Comparison of ENCODE assay signal across 8 cellular contexts in the genomic region with DNA sequence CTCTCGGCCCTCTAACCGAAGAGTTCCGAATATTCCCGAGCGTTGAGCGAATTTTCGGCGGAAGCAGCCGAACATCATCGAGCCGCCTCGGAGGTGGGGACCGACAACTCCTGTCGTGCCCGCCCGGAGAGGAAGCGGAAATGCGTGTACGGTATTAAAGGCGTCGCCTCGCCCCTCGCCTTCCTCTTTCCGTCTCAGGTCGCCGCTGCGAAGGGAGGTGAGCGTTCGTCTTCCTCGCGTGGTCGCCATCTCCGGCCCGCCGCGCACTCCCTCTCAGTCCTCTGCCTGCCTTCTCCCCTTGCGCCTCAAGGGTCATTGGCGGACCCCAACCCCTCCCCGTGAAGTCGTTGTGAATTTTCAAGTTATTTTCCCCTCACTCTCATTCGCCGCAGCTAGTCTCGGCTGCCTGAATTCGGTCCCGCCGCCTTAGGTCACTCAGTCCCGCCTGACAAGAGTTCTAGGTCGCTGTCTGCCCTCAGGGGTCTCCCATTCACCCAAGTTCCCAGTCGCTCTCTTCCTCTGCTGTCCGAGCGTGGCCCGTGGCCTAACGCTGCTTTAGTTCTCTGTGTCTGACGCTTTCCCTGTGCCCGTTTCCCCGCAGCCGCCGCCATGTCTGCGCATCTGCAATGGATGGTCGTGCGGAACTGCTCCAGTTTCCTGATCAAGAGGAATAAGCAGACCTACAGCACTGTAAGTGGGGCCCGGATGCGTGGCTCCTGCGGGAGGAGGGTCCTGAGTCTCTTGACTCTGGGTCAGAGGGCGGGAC. TPM values are rescaled to one million over a fixed set of nuclear protein-coding genes. Genes with fewer than 3 reads are reported as not detected.
DNase-seq lines count a peak whose midpoint lies in the region; ATAC-seq and TF ChIP-seq lines count a peak whose summit lies in the region.

A gene (plus strand): TSS at position 184 of the 766 bp plus-strand sequence. CDS start 426 bp downstream, at position 610.

- peak within 1 kb of the TSS; percentile 74 for H3K4me3 ChIP-seq in IMR-90 (ENCODE audit: insufficient read depth, low read depth, low read length)
- peak within 1 kb of the TSS; percentile 66 to 86 (median 81) for H3K4me3 ChIP-seq in Peyer's patch
- peak within 1 kb of the TSS; percentile 71 to 87 (median 77) for H3K4me3 ChIP-seq in esophagus muscularis mucosa
- peak within 1 kb of the TSS; percentile 92 to 97 for H3K4me3 ChIP-seq in muscle layer of duodenum (ENCODE audit: low read depth in 1 of 2, low read length in 2 of 2)

- peaks cover 25 to 55% of the 10 kb centered on the region in 2 experiments for H3K79me1 ChIP-seq in IMR-90 (ENCODE audit: low read depth in 1 of 2, low read length in 2 of 2)

- peak within 1 kb of the TSS; percentile 98 for H3K18ac ChIP-seq in IMR-90 (ENCODE audit: low read depth, low read length)

- H3K23ac ChIP-seq in IMR-90 (ENCODE audit: low read depth, low read length): peak within 1 kb of the TSS; percentile 99

- H2BK5ac ChIP-seq in IMR-90 (ENCODE audit: low read depth, low read length, poor library complexity, severe bottlenecking): peak within 1 kb of the TSS; percentile 89

- H2AK5ac ChIP-seq in IMR-90 (ENCODE audit: low read depth, low read length): peak within 1 kb of the TSS; percentile 98

- CTCF ChIA-PET in IMR-90 (lab: Yijun Ruan, JAX): no interaction called here

- DNase-seq in DMS 273 treated with DMSO at 0.1 percent for 48 hours (lab: John Stamatoyannopoulos, UW): peak; percentile 89
- peak; percentile 97 for DNase-seq in IMR-90
- peak; percentile 97 to 99 (median 99) for DNase-seq in Peyer's patch
- DNase-seq in activated T-cell treated with anti-CD3 and anti-CD28 coated beads, Interleukin-2, amount 50 U/mL, for 48 hours: peak; percentile 99 to 100
- DNase-seq in esophagus muscularis mucosa (ENCODE audit: extremely low spot score): peak; percentile 100
- DNase-seq in stimulated activated CD8-positive, alpha-beta memory T cell treated with anti-CD3 and anti-CD28 coated beads, Interleukin-7, amount 100 ng/mL, for 48 hours (ENCODE audit: extremely low read depth in 1 of 2, low read depth in 1 of 2): peak; percentile 96 to 98

- TF ChIP-seq RAD21 in IMR-90 (IDR thresholded peaks at IDR 0.05; ENCODE audit: low read length): no peak

- H4K91ac ChIP-seq in IMR-90 (ENCODE audit: insufficient read depth, low read depth, low read length): peak within 1 kb of the TSS; percentile 98

- ATAC-seq in GM21526 (IDR thresholded peaks at IDR 0.05; ENCODE audit: low FRiP score, unreplicated experiment): peak; percentile 51
- ATAC-seq in IMR-90 (ENCODE audit: low read depth): peak; percentile 83

- POLR2A ChIA-PET in IMR-90 (lab: Charles Lee; ENCODE audit: unreplicated experiment): no interaction called here

- peak within 1 kb of the TSS; percentile 96 for H3K4me2 ChIP-seq in IMR-90 (ENCODE audit: low read depth, low read length)

- H3K27me3 ChIP-seq in IMR-90 (ENCODE audit: control insufficient read depth, insufficient read depth, low read length): no peaks in the 10 kb centered on the region
- H3K27me3 ChIP-seq in Peyer's patch: no peaks in the 10 kb centered on the region
- H3K27me3 ChIP-seq in esophagus muscularis mucosa: no peaks in the 10 kb centered on the region
- no peaks in the 10 kb centered on the region for H3K27me3 ChIP-seq in muscle layer of duodenum (ENCODE audit: low read depth, low read length)

- no peaks in the 10 kb centered on the region for H3K9me3 ChIP-seq in IMR-90 (ENCODE audit: control insufficient read depth, insufficient read depth, low read length)
- no peaks in the 10 kb centered on the region for H3K9me3 ChIP-seq in Peyer's patch
- no peaks in the 10 kb centered on the region for H3K9me3 ChIP-seq in esophagus muscularis mucosa
- no peaks in the 10 kb centered on the region for H3K9me3 ChIP-seq in muscle layer of duodenum (ENCODE audit: control insufficient read depth in 1 of 2, low read length in 2 of 2)

- peak within 1 kb of the TSS; percentile 79 to 99 for H4K8ac ChIP-seq in IMR-90 (ENCODE audit: low read depth in 2 of 2, low read length in 2 of 2)

- H3K4me1 ChIP-seq in IMR-90 (ENCODE audit: control insufficient read depth, insufficient read depth, low read length) (peaks cover 41% of the 10 kb centered on the region), Peyer's patch (peaks cover 8 to 54% (median 29%) of the 10 kb centered on the region in 4 donors), esophagus muscularis mucosa (peaks cover 47 to 67% (median 60%) of the 10 kb centered on the region in 4 donors), muscle layer of duodenum (ENCODE audit: control insufficient read depth in 1 of 2, insufficient read depth in 2 of 2, low read length in 2 of 2) (peaks cover 24 to 46% of the 10 kb centered on the region in 2 donors)

- TSS peak; percentile 91 for BruUV-seq in IMR-90 (replicated peaks; lab: Mats Ljungman, UMichigan)

- peak within 1 kb of the TSS; percentile 90 for H2AFZ ChIP-seq in IMR-90 (replicated peaks; ENCODE audit: low read length, poor library complexity)

- in situ Hi-C loops in IMR-90 (cut with MboI; ENCODE audit: low sequenced_read_pairs): loop anchor here (10.0 kb wide), 1 partner anchor 91 kb away; no protein-coding TSS in a partner anchor

- no peak for TF ChIP-seq EP300 in esophagus muscularis mucosa (IDR thresholded peaks at IDR 0.05)

- H3K14ac ChIP-seq in IMR-90 (replicated peaks; ENCODE audit: low read depth, low read length): peak within 1 kb of the TSS; percentile 100

- H3K36me3 ChIP-seq in IMR-90 (ENCODE audit: control insufficient read depth, insufficient read depth, low read length) (peaks cover 44% of the 10 kb centered on the region), Peyer's patch (peaks cover 0 to 40% (median 0%) of the 10 kb centered on the region in 3 donors), esophagus muscularis mucosa (peaks cover 8 to 45% (median 41%) of the 10 kb centered on the region in 4 donors), muscle layer of duodenum (ENCODE audit: control insufficient read depth in 1 of 2, insufficient read depth in 2 of 2, low read length in 2 of 2) (peaks cover 23 to 33% of the 10 kb centered on the region in 2 donors)

- WGBS in IMR-90 (ENCODE audit: extremely low coverage in 2 of 2, insufficient read length in 1 of 2), 2 experiments: 0% methylated on average over 52 of the region's 65 CpGs; no CpG with 5 or more reads in 1 of the 2 experiments
- 0% methylated on average over 48 of the region's 65 CpGs for WGBS in esophagus muscularis mucosa

- TF ChIP-seq POLR2A in IMR-90 (IDR thresholded peaks at IDR 0.05; ENCODE audit: low read depth, low read length) (peak; percentile 100), Peyer's patch (IDR thresholded peaks at IDR 0.05) (peak; percentile 99), esophagus muscularis mucosa (IDR thresholded peaks at IDR 0.05; ENCODE audit: low read depth) (peak; percentile 98)

- peak within 1 kb of the TSS; percentile 98 for H3K4ac ChIP-seq in IMR-90 (ENCODE audit: low read depth, low read length)

- H2BK20ac ChIP-seq in IMR-90 (ENCODE audit: low read depth, low read length): peak within 1 kb of the TSS; percentile 91

- peak within 1 kb of the TSS; percentile 96 for H3K9ac ChIP-seq in IMR-90 (ENCODE audit: low read depth, low read length)

- H4K5ac ChIP-seq in IMR-90 (ENCODE audit: low read depth, low read length): peak within 1 kb of the TSS; percentile 96

- dilution Hi-C loops in IMR-90 (cut with HindIII; ENCODE audit: low sequenced_read_pairs, unreplicated experiment): no loop called here

- H4K20me1 ChIP-seq in IMR-90 (ENCODE audit: insufficient read depth, low read length): peaks cover 52% of the 10 kb centered on the region

- H3K27ac ChIP-seq in IMR-90 (ENCODE audit: insufficient read depth, low read length) (peak within 1 kb of the TSS; percentile 93), Peyer's patch (peak within 1 kb of the TSS; percentile 85 to 96 (median 91)), esophagus muscularis mucosa (replicated peaks in 1 of 4) (peak within 1 kb of the TSS; percentile 88 to 94 (median 90)), muscle layer of duodenum (ENCODE audit: low read length) (peak within 1 kb of the TSS; percentile 99)

- peak within 1 kb of the TSS; percentile 99 for H3K56ac ChIP-seq in IMR-90 (ENCODE audit: extremely low read depth, insufficient read depth, low read length)

- peak within 1 kb of the TSS; percentile 99 for H2AK9ac ChIP-seq in IMR-90 (replicated peaks; ENCODE audit: low read depth, low read length, poor library complexity)

- H2BK15ac ChIP-seq in IMR-90 (ENCODE audit: low read depth, low read length): peak within 1 kb of the TSS; percentile 82; the same call in 1 of the 3 replicates

- TF ChIP-seq CTCF in IMR-90 (conservative IDR thresholded peaks at IDR 0.05; ENCODE audit: low read depth, low read length): no peak
- TF ChIP-seq CTCF in Peyer's patch (IDR thresholded peaks at IDR 0.05): no peak
- TF ChIP-seq CTCF in esophagus muscularis mucosa (IDR thresholded peaks at IDR 0.05): no peak

- H2BK120ac ChIP-seq in IMR-90 (ENCODE audit: low read depth, low read length): peak within 1 kb of the TSS; percentile 97

- peaks cover 28% of the 10 kb centered on the region for H3K9me1 ChIP-seq in IMR-90 (ENCODE audit: insufficient read depth, low read length)

- intact Hi-C loops in IMR-90 (cut with micrococcal nuclease) (loop anchor here (5.0 kb wide), 2 partner anchors 84 to 104 kb away; a partner anchor contains a TSS), esophagus muscularis mucosa (cut with DNase I) (no loop called here)

TF ChIP-seq in IMR-90, 13 proteins besides CTCF, POLR2A, EP300 and RAD21:
- TF ChIP-seq MXI1 (IDR thresholded peaks at IDR 0.05; ENCODE audit: borderline replicate concordance, low read depth, low read length) (peak; percentile 50), RCOR1 (IDR thresholded peaks at IDR 0.05; ENCODE audit: insufficient replicate concordance, low read length) (no peak), NFE2L2 (IDR thresholded peaks at IDR 0.05; ENCODE audit: low read depth, low read length) (no peak), CHD1 (IDR thresholded peaks at IDR 0.05; ENCODE audit: low read depth, low read length) (peak; percentile 96; the same call in 1 of the 2 replicates), CEBPB (IDR thresholded peaks at IDR 0.05; ENCODE audit: low read depth, low read length) (no peak), MAZ (IDR thresholded peaks at IDR 0.05; ENCODE audit: borderline replicate concordance, low read depth, low read length) (peak; percentile 49; the same call in 1 of the 2 replicates)
TF ChIP-seq in IMR-90: peak in this region for 3.

RNA-seq across cellular contexts. Expression of the gene that starts here (rescaled TPM):
- total RNA-seq in IMR-90 (2012; rRNA removed) (386 and 998 TPM in 2 replicates), Peyer's patch (100 to 1,000 TPM; 116 to 394 (median 283) TPM), esophagus muscularis mucosa (100 to 1,000 TPM; 263 to 419 (median 369) TPM)
- 1,428 and 1,693 TPM in 2 replicates for polyA plus RNA-seq in IMR-90 (2012; rRNA removed)
- polyA plus RNA-seq in IMR-90 (2012; cell fraction: cytosol; rRNA removed): 2,443 and 3,636 TPM in 2 replicates
- 1,567 and 1,909 TPM in 2 replicates for polyA plus RNA-seq in IMR-90 (2012; cell fraction: nucleus; rRNA removed; ENCODE audit: low replicate concordance)

Comparison
In these comparisons a context has a peak if more than half of its experiments do, and no peak if none do; other contexts are left out.
1. Peak in every context shown above with its lines: DNase-seq, ATAC-seq, H3K4me3 ChIP-seq and H3K27ac ChIP-seq.